In the genomic region with DNA sequence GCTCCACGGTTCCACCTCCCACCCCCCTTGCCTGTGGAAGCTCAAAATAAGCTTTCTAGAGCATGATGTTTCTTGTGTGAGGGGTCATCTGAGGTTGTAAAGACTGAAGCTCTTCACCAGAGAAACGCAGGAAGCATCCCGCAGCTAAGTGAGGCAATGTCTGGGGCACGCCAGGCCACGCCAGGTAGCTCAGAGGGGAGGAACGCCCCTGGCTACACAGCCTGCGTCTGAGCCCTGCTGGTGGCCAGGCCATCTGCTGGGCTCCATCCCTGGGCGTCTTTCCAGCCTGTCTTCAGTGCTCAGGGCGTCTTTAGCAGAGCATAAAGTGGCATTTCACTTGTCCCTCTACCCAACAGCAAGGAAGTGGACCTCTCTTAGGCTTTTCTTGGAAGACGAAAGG, we compare ENCODE assay signal across 19 cellular contexts. TPM values are rescaled to one million over a fixed set of nuclear protein-coding genes. Genes with fewer than 3 reads are reported as not detected.
A peak's percentile ranks its signal among the peaks of the same experiment; 100 is the strongest.
DNase-seq lines count a peak whose midpoint lies in the region; ATAC-seq, FAIRE-seq and TF ChIP-seq lines count a peak whose summit lies in the region.
"Had no signal": no experiment of that assay in that cellular context is flagged by ENCODE, and none has a peak within 500 bp of the region (broad histone marks: within the 10 kb centered on the region; RNA-seq: fewer than 3 reads in every experiment).

No MANE protein-coding gene starts in this region.

- H3K27ac Mint-ChIP-seq in activated naive CD8-positive, alpha-beta T cell = no peak overlapping the region
- no peak overlapping the region for H3K27ac Mint-ChIP-seq in activated naive CD8-positive, alpha-beta T cell treated with anti-CD3 and anti-CD28 coated beads, Interleukin-2, amount 50 U/mL, for 24 hours

- peak overlapping the region; percentile 36 for H3K4me3 Mint-ChIP-seq in activated naive CD8-positive, alpha-beta T cell
- H3K4me3 Mint-ChIP-seq in activated naive CD8-positive, alpha-beta T cell treated with anti-CD3 and anti-CD28 coated beads, Interleukin-2, amount 50 U/mL, for 24 hours = no peak overlapping the region

- H3K4me1 ChIP-seq in Panc1 (ENCODE audit: control insufficient read depth, insufficient read depth, low read length) (peaks cover 62% of the 10 kb centered on the region), kidney (ENCODE audit: control insufficient read depth in 1 of 2, insufficient read depth in 1 of 2, low read depth in 1 of 2, low read length in 2 of 2) (peaks cover 0 to 19% of the 10 kb centered on the region in 2 donors), upper lobe of left lung (peaks cover 57 to 70% (median 65%) of the 10 kb centered on the region in 4 donors), Peyer's patch (peaks cover 4 to 33% (median 20%) of the 10 kb centered on the region in 4 donors)

- no peak for TF ChIP-seq EP300 in upper lobe of left lung (IDR thresholded peaks at IDR 0.05)

- no peak for DNase-seq in activated naive CD8-positive, alpha-beta T cell treated with anti-CD3 and anti-CD28 coated beads, Interleukin-2, amount 50 U/mL, for 24 hours
- no peak for DNase-seq in Panc1 (ENCODE audit: low read depth, low spot score)
- DNase-seq in kidney = peak; percentile 73
- DNase-seq in upper lobe of left lung = no peak
- no peak for DNase-seq in Peyer's patch
- DNase-seq in NCI-H1694 treated with DMSO at 0.1 percent for 48 hours (lab: John Stamatoyannopoulos, UW) = no peak
- DNase-seq in mucosa of gallbladder (ENCODE audit: low spot score) = no peak
- DNase-seq: activated CD4-positive, CD25-positive, alpha-beta regulatory T cell treated with anti-CD3 and anti-CD28 coated beads, Interleukin-2, amount 50 U/mL, for 72 hours; activated T-cell treated with anti-CD3 and anti-CD28 coated beads, Interleukin-2, amount 50 U/mL, for 1 hour; amygdala; GF-D8; GOT3; NCI-H1417 treated with DMSO at 0.1 percent for 48 hours; nucleus accumbens; SHP77; sigmoid colon; stimulated activated CD4-positive, alpha-beta T cell treated with anti-CD3 and anti-CD28 coated beads, Interleukin-2, amount 100 ng/mL, for 24 hours had no signal

- H3K27ac ChIP-seq in Panc1 (ENCODE audit: low read length) (peak overlapping the region; percentile 52), kidney (ENCODE audit: low read depth in 2 of 2, low read length in 2 of 2) (no peak overlapping the region), upper lobe of left lung (peak overlapping the region in 3 of 4 donors; percentile 16 to 75 (median 38)), Peyer's patch (peak overlapping the region in 1 of 4 donors; percentile 87)

- TF ChIP-seq CTCF in Panc1 (IDR thresholded peaks at IDR 0.05) = no peak
- no peak for TF ChIP-seq CTCF in kidney (IDR thresholded peaks at IDR 0.05; ENCODE audit: borderline replicate concordance, extremely low read depth, insufficient read depth)
- TF ChIP-seq CTCF in upper lobe of left lung (IDR thresholded peaks at IDR 0.05) = no peak
- no peak for TF ChIP-seq CTCF in Peyer's patch (IDR thresholded peaks at IDR 0.05)

- no peaks in the 10 kb centered on the region for H3K9me3 ChIP-seq in Panc1 (ENCODE audit: control insufficient read depth, insufficient read depth, low read depth, low read length)
- H3K9me3 ChIP-seq in kidney (ENCODE audit: control insufficient read depth in 1 of 2, low read length in 2 of 2) = no peaks in the 10 kb centered on the region
- H3K9me3 ChIP-seq in upper lobe of left lung = no peaks in the 10 kb centered on the region
- H3K9me3 ChIP-seq in Peyer's patch = no peaks in the 10 kb centered on the region
- H3K9me3 ChIP-seq: sigmoid colon had no signal

- no peaks in the 10 kb centered on the region for H3K27me3 ChIP-seq in Panc1 (ENCODE audit: control insufficient read depth, insufficient read depth, low read length)
- H3K27me3 ChIP-seq in upper lobe of left lung = no peaks in the 10 kb centered on the region
- H3K27me3 ChIP-seq in Peyer's patch = no peaks in the 10 kb centered on the region
- H3K27me3 ChIP-seq: sigmoid colon had no signal

- no peaks in the 10 kb centered on the region for H3K36me3 Mint-ChIP-seq in activated naive CD8-positive, alpha-beta T cell
- H3K36me3 Mint-ChIP-seq in activated naive CD8-positive, alpha-beta T cell treated with anti-CD3 and anti-CD28 coated beads, Interleukin-2, amount 50 U/mL, for 24 hours (ENCODE audit: low read depth) = no peaks in the 10 kb centered on the region

- in situ Hi-C loops in Panc1 (cut with HindIII; ENCODE audit: low pct_unique_long_range_greater_than_20kb, low sequenced_read_pairs) = no loop called here

- H3K9ac ChIP-seq in kidney (ENCODE audit: low read length in 2 of 2) = no peak overlapping the region

- intact Hi-C loops in Panc1 (cut with micrococcal nuclease; ENCODE audit: unreplicated experiment) (no loop called here), kidney (cut with DNase I) (no loop called here)

- H3K36me3 ChIP-seq in Panc1 (ENCODE audit: control insufficient read depth, insufficient read depth, low read length) (no peaks in the 10 kb centered on the region), kidney (ENCODE audit: control insufficient read depth in 1 of 2, insufficient read depth in 2 of 2, low read length in 2 of 2) (no peaks in the 10 kb centered on the region), upper lobe of left lung (no peaks in the 10 kb centered on the region), Peyer's patch (no peaks in the 10 kb centered on the region)
- H3K36me3 ChIP-seq: sigmoid colon had no signal

- H3K27me3 Mint-ChIP-seq in activated naive CD8-positive, alpha-beta T cell = no peaks in the 10 kb centered on the region
- H3K27me3 Mint-ChIP-seq in activated naive CD8-positive, alpha-beta T cell treated with anti-CD3 and anti-CD28 coated beads, Interleukin-2, amount 50 U/mL, for 24 hours = peaks cover 2% of the 10 kb centered on the region

- FAIRE-seq in kidney (lab: Jason Lieb, UNC) = no peak
- FAIRE-seq: D721Med had no signal

- TF ChIP-seq POLR2A in upper lobe of left lung (IDR thresholded peaks at IDR 0.05) = no peak
- no peak for TF ChIP-seq POLR2A in Peyer's patch (IDR thresholded peaks at IDR 0.05)

- no peaks in the 10 kb centered on the region for H3K9me3 Mint-ChIP-seq in activated naive CD8-positive, alpha-beta T cell (ENCODE audit: low read depth)
- no peaks in the 10 kb centered on the region for H3K9me3 Mint-ChIP-seq in activated naive CD8-positive, alpha-beta T cell treated with anti-CD3 and anti-CD28 coated beads, Interleukin-2, amount 50 U/mL, for 24 hours

- POLR2A ChIA-PET in Panc1 (lab: Charles Lee) = interaction anchor here (0.6 to 0.9 kb wide), 4 partner anchors 10 to 157 kb away, joined by 3 to 10 read pairs (median 6); no protein-coding TSS in a partner anchor

- 80 to 85% methylated on average over 8 to 10 of the region's 10 CpGs for WGBS in upper lobe of left lung, 2 donors

- CTCF ChIA-PET in Panc1 (lab: Charles Lee) = interaction anchor here (0.6 to 1.3 kb wide), 4 partner anchors 14 to 78 kb away, joined by 3 to 9 read pairs (median 4); no protein-coding TSS in a partner anchor

- H3K4me3 ChIP-seq in Panc1 (ENCODE audit: low read depth in 2 of 2, low read length in 2 of 2) (no peak overlapping the region), kidney (ENCODE audit: low read length in 2 of 2) (no peak overlapping the region), upper lobe of left lung (no peak overlapping the region), Peyer's patch (no peak overlapping the region)
- H3K4me3 ChIP-seq: sigmoid colon had no signal

- ATAC-seq in activated naive CD8-positive, alpha-beta T cell treated with anti-CD3 and anti-CD28 coated beads, Interleukin-2, amount 50 U/mL, for 24 hours = no peak
- no peak for ATAC-seq in Panc1
- no peak for ATAC-seq in upper lobe of left lung (ENCODE audit: low FRiP score in 2 of 2)

- BruUV-seq in Panc1 (replicated peaks; lab: Mats Ljungman, UMichigan) = no TSS peak

- peaks cover 71% of the 10 kb centered on the region for H3K4me1 Mint-ChIP-seq in activated naive CD8-positive, alpha-beta T cell (ENCODE audit: low read depth)
- H3K4me1 Mint-ChIP-seq in activated naive CD8-positive, alpha-beta T cell treated with anti-CD3 and anti-CD28 coated beads, Interleukin-2, amount 50 U/mL, for 24 hours = peaks cover 59% of the 10 kb centered on the region

RNA-seq across cellular contexts. Expression of a gene that starts 15.2 kb away (rescaled TPM):
- total RNA-seq in Panc1 (2021; ENCODE audit: unreplicated experiment) (53.1 TPM), kidney (110 TPM), upper lobe of left lung (100 to 1,000 TPM in 3 of 6 donors, 10 to 100 TPM in 3; 67.1 to 173 (median 114) TPM), Peyer's patch (100 to 1,000 TPM in 1 of 4 donors, 10 to 100 TPM in 2, 1 to 10 TPM in 1; 3.2 to 125 (median 20.8) TPM), mucosa of gallbladder (11.9 TPM)
- polyA plus RNA-seq in Panc1 (2012; ENCODE audit: insufficient read length) = 30.5 TPM
- 31.2 TPM for polyA plus RNA-seq in kidney (ENCODE audit: insufficient read depth, low read depth, low replicate concordance)

RNA-seq across cellular contexts. Expression of a gene that starts 33.8 kb away (rescaled TPM):
- 47.5 TPM for total RNA-seq in Panc1 (2021; ENCODE audit: unreplicated experiment)
- 40.3 TPM for polyA plus RNA-seq in Panc1 (2012; ENCODE audit: insufficient read length)
- 65.4 TPM for total RNA-seq in kidney
- 15.6 TPM for polyA plus RNA-seq in kidney (ENCODE audit: insufficient read depth, low read depth, low replicate concordance)
- total RNA-seq in upper lobe of left lung = 100 to 1,000 TPM in 2 of 6 donors, 10 to 100 TPM in 4; 79.2 to 348 (median 92.3) TPM
- 100 to 1,000 TPM in 3 of 4 donors, 10 to 100 TPM in 1; 32.4 to 149 (median 116) TPM for total RNA-seq in Peyer's patch
- 40.4 TPM for total RNA-seq in mucosa of gallbladder

Comparison
In these comparisons a context has a peak if more than half of its experiments do, and no peak if none do; other contexts are left out.
1. H3K27ac ChIP-seq: peak in Panc1 (single experiment) and upper lobe of left lung (3 of 4); none in kidney (0 of 2).